In the genomic region with DNA sequence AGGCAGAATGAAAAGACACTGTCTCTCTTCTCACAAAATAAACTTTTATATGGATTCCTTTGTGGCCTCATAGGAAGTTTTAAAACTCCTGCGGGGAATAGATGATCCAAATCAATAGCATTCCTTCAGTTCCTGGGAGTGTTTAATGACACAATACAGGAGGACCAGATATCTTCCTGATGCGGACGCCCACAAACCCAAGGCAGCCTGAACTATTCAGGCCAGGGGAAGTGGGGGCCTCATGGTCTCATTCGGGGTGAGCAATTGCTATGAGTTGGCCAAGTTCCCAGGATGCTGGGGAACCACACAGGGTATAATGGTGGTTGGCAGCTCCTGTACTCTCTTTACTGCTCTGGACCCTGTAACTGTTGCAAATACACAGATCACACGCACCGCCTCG, we compare ENCODE assay signal across 19 cellular contexts.
A peak's percentile ranks its signal among the peaks of the same experiment; 100 is the strongest.
DNase-seq lines count a peak whose midpoint lies in the region; ATAC-seq and TF ChIP-seq lines count a peak whose summit lies in the region.
"Had no signal": no experiment of that assay in that cellular context is flagged by ENCODE, and none has a peak within 500 bp of the region (broad histone marks: within the 10 kb centered on the region; RNA-seq: fewer than 3 reads in every experiment).

No MANE protein-coding gene starts in this region.

- H3K4me1 ChIP-seq in skeletal muscle satellite cell (ENCODE audit: control insufficient read depth, insufficient read depth, low read length) = peaks cover 50% of the 10 kb centered on the region
- H3K4me1 ChIP-seq: A549, upper lobe of right lung had no signal

- no peaks in the 10 kb centered on the region for H3K27me3 ChIP-seq in skeletal muscle satellite cell (ENCODE audit: control insufficient read depth, insufficient read depth, low read length)
- H3K27me3 ChIP-seq: upper lobe of right lung had no signal

- ATAC-seq in GM19397 (IDR thresholded peaks at IDR 0.05; ENCODE audit: unreplicated experiment) = no peak
- ATAC-seq: A549; activated CD8-positive, alpha-beta T cell treated with anti-CD3 and anti-CD28 coated beads, Interleukin-2, amount 10 ng/mL, durations not matched to agents 7 days and 5 days; activated T-cell treated with anti-CD3 and anti-CD28 coated beads, Interleukin-2, amount 50 U/mL, for 72 hours; CD8-positive, alpha-beta T cell; stimulated activated naive CD8-positive, alpha-beta T cell treated with anti-CD3 and anti-CD28 coated beads, Interleukin-15, amount 100 ng/mL, for 72 hours; upper lobe of right lung had no signal

- no peak for TF ChIP-seq CTCF in choroid plexus epithelial cell (conservative IDR thresholded peaks at IDR 0.05; ENCODE audit: low read depth, low read length)

- peak overlapping the region; percentile 67 for H3K9ac ChIP-seq in skeletal muscle satellite cell (ENCODE audit: low read depth, low read length)

- H3K4me2 ChIP-seq in skeletal muscle satellite cell (ENCODE audit: low read length) = no peak overlapping the region
- H3K4me2 ChIP-seq: A549 had no signal

- H3K4me3 ChIP-seq in choroid plexus epithelial cell (ENCODE audit: low read depth, low read length) (no peak overlapping the region), skeletal muscle satellite cell (ENCODE audit: low read length) (no peak overlapping the region)
- H3K4me3 ChIP-seq: A549, lung, upper lobe of right lung had no signal

- no peaks in the 10 kb centered on the region for H3K36me3 ChIP-seq in skeletal muscle satellite cell (ENCODE audit: insufficient read depth, low read length)
- H3K36me3 ChIP-seq: upper lobe of right lung had no signal

- H3K9me3 ChIP-seq in skeletal muscle satellite cell (replicated peaks; ENCODE audit: low read length) = no peaks in the 10 kb centered on the region
- H3K9me3 ChIP-seq: A549, upper lobe of right lung had no signal

- DNase-seq in SKM-1 treated with dmso at 0.1 percent for 144 hours (lab: John Stamatoyannopoulos, UW; ENCODE audit: unreplicated experiment) (peak; percentile 15), SKM-1 (lab: John Stamatoyannopoulos, UW; ENCODE audit: unreplicated experiment) (no peak), RPMI7951 (ENCODE audit: low read depth) (peak; percentile 32), choroid plexus epithelial cell (ENCODE audit: low read depth) (peak; percentile 60), DMS153 treated with DMSO at 0.1 percent for 48 hours (lab: John Stamatoyannopoulos, UW; ENCODE audit: unreplicated experiment) (no peak), KG1 (lab: John Stamatoyannopoulos, UW) (no peak)
- DNase-seq: activated CD8-positive, alpha-beta T cell treated with anti-CD3 and anti-CD28 coated beads, Interleukin-2, amount 10 ng/mL, durations not matched to agents 7 days and 5 days; activated T-cell treated with anti-CD3 and anti-CD28 coated beads, Interleukin-2, amount 50 U/mL, for 72 hours; CD8-positive, alpha-beta T cell; DMS79 treated with DMSO at 0.1 percent for 48 hours; NCI-H2029 treated with DMSO at 0.1 percent for 48 hours; NCI-H524 treated with DMSO at 0.1 percent for 48 hours; OCI-M1; stimulated activated naive CD8-positive, alpha-beta T cell treated with anti-CD3 and anti-CD28 coated beads, Interleukin-15, amount 100 ng/mL, for 72 hours; upper lobe of right lung had no signal

Comparison
In these comparisons a context has a peak if more than half of its experiments do, and no peak if none do; other contexts are left out.
1. DNase-seq: peak in SKM-1 treated with dmso at 0.1 percent for 144 hours (single experiment), RPMI7951 (single experiment) and choroid plexus epithelial cell (single experiment); none in SKM-1 (single experiment), DMS153 treated with DMSO at 0.1 percent for 48 hours (single experiment) and KG1 (single experiment).